ENCODE assay signal across 8 cellular contexts in the genomic region with DNA sequence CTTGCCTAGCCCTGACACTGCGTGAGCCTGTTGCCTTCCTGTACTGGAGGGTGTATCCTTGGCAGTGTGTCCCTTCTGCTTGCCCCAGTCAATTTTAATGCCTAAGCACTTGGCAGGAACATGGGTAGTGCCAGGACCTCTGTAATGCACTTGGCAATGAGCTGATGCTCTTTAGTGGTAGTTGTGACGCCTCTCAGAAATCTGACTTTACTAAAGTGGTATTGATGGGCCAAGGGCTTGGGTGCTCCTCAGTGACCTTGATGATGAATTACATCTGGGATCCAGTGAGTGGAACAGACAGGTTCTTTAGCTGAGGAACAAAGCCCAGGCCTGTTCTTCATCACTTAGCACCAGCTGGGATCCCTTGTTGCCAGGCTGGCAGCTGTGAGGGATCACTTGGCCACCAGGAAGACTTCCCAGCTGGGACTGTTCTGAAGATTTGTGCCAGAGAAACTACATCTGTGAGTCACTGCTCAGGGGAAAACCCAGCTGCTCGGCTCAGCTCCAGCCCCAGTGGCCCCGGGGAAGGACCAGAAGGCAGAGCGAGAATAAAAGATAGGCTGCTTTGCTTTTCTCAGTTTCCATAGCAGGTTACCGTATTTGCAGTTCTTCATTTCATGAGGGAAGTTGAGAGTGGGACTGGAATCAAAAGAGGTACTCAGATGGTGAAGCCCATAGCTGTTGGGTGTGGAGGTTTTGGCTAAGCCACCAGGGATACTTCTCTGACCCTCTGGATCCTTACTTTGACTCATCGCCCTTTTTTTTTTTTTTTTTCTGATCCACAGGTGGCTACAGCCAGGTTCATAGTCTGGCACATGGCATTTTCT. TPM values are rescaled to one million over a fixed set of nuclear protein-coding genes. Genes with fewer than 3 reads are reported as not detected.
DNase-seq lines count a peak whose midpoint lies in the region; ATAC-seq and TF ChIP-seq lines count a peak whose summit lies in the region.

No MANE protein-coding gene starts in this region.

- peak overlapping the region in 8 of 12 donors; percentile 11 to 64 (median 39) for H3K27ac ChIP-seq in heart left ventricle

- no peaks in the 10 kb centered on the region for H3K36me3 Mint-ChIP-seq in HFFc6 (ENCODE audit: low read depth)

- H3K9me3 ChIP-seq in heart left ventricle: no peaks in the 10 kb centered on the region

- intact Hi-C loops in heart left ventricle (cut with DNase I): loop anchor here in 7 of 10 donors (1.0 to 5.0 kb wide), 4 partner anchors 38 to 148 kb away; a partner anchor contains a TSS

- no peak for TF ChIP-seq CTCF in GM13976 (IDR thresholded peaks at IDR 0.05; ENCODE audit: borderline replicate concordance, control extremely low read depth, extremely low read depth, insufficient read depth, missing control alignments)
- no peak for TF ChIP-seq CTCF in HFFc6 (IDR thresholded peaks at IDR 0.05)
- no peak for TF ChIP-seq CTCF in heart left ventricle (IDR thresholded peaks at IDR 0.05)

- no peak overlapping the region for H3K4me3 Mint-ChIP-seq in HFFc6

- no peaks in the 10 kb centered on the region for H3K36me3 ChIP-seq in heart left ventricle

- H3K4me1 ChIP-seq in heart left ventricle: peaks cover 0 to 74% (median 12%) of the 10 kb centered on the region in 12 donors

- peaks cover 10% of the 10 kb centered on the region for H3K27me3 Mint-ChIP-seq in HFFc6 (ENCODE audit: insufficient read depth)

- no peaks in the 10 kb centered on the region; the same call in 1 of the 2 replicates for H3K4me1 Mint-ChIP-seq in HFFc6 (ENCODE audit: low read depth)

- no peaks in the 10 kb centered on the region for H3K9me3 Mint-ChIP-seq in HFFc6

- H3K27ac Mint-ChIP-seq in HFFc6: no peak overlapping the region

- no peak for TF ChIP-seq POLR2A in heart left ventricle (IDR thresholded peaks at IDR 0.05)

- peak; percentile 94 to 97 (median 94) for ATAC-seq in heart left ventricle

- H3K27me3 ChIP-seq in heart left ventricle: peaks cover 0 to 8% (median 0%) of the 10 kb centered on the region in 9 donors

- peak; percentile 79 for DNase-seq in GM13976 (ENCODE audit: low spot score)
- peak; percentile 47 for DNase-seq in HFFc6
- DNase-seq in NCI-H446 treated with DMSO at 0.1 percent for 48 hours (lab: John Stamatoyannopoulos, UW): peak; percentile 93
- peak; percentile 64 for DNase-seq in activated T-helper 9 cell treated with anti-CD3 and anti-CD28 coated beads, Interleukin-2, amount 50 U/mL, for 16 hours (ENCODE audit: low read depth)
- peak; percentile 81 to 92 (median 91) for DNase-seq in heart left ventricle
- peak; percentile 75 to 79 for DNase-seq in stimulated activated CD4-positive, alpha-beta T cell treated with anti-CD3 and anti-CD28 coated beads, Interleukin-2, amount 100 ng/mL, for 24 hours
- DNase-seq in KBM-7: no peak
- DNase-seq in KG1 (lab: John Stamatoyannopoulos, UW): no peak

- in situ Hi-C loops in GM13976 (cut with MboI; ENCODE audit: low sequenced_read_pairs, unreplicated experiment): no loop called here
- in situ Hi-C loops in KBM-7 (cut with MboI; ENCODE audit: low pct_unique_long_range_greater_than_20kb, low sequenced_read_pairs): no loop called here

- no peak overlapping the region for H3K4me3 ChIP-seq in heart left ventricle

- WGBS in heart left ventricle, 4 donors: 19 to 51% (median 25%) methylated on average over 6 to 7 of the region's 7 CpGs

RNA-seq across cellular contexts. Expression of a gene that starts 28.5 kb away (rescaled TPM):
- total RNA-seq in HFFc6 (2021; fragmentation: NEBNext Ultra II Directional; extraction: Animal tissue kit (Norgen Biotek cat#: 25700)): not detected
- total RNA-seq in heart left ventricle: 1 to 10 TPM in 4 of 9 donors, under 1 TPM in 5; 0.23 to 1.6 (median 0.82) TPM
- under 1 TPM; 0.08 to 0.19 TPM for polyA plus RNA-seq in heart left ventricle

RNA-seq across cellular contexts. Expression of a gene that starts 40.1 kb away (rescaled TPM):
- total RNA-seq in HFFc6 (2021; fragmentation: NEBNext Ultra II Directional; extraction: Animal tissue kit (Norgen Biotek cat#: 25700)): not detected
- 1 to 10 TPM in 2 of 9 donors, under 1 TPM in 7; 0.14 to 2.3 (median 0.54) TPM for total RNA-seq in heart left ventricle
- under 1 TPM in 1 of 2 donors, not detected in 1; 0.06 TPM for polyA plus RNA-seq in heart left ventricle

Comparison
In these comparisons a context has a peak if more than half of its experiments do, and no peak if none do; other contexts are left out.
1. DNase-seq: peak in GM13976 (single experiment), HFFc6 (single experiment), NCI-H446 treated with DMSO at 0.1 percent for 48 hours (single experiment), activated T-helper 9 cell treated with anti-CD3 and anti-CD28 coated beads, Interleukin-2, amount 50 U/mL, for 16 hours (single experiment), heart left ventricle (5 of 5) and stimulated activated CD4-positive, alpha-beta T cell treated with anti-CD3 and anti-CD28 coated beads, Interleukin-2, amount 100 ng/mL, for 24 hours (2 of 2); none in KBM-7 (single experiment) and KG1 (single experiment).